Comparison of ENCODE assay signal across 24 cellular contexts in the genomic region with DNA sequence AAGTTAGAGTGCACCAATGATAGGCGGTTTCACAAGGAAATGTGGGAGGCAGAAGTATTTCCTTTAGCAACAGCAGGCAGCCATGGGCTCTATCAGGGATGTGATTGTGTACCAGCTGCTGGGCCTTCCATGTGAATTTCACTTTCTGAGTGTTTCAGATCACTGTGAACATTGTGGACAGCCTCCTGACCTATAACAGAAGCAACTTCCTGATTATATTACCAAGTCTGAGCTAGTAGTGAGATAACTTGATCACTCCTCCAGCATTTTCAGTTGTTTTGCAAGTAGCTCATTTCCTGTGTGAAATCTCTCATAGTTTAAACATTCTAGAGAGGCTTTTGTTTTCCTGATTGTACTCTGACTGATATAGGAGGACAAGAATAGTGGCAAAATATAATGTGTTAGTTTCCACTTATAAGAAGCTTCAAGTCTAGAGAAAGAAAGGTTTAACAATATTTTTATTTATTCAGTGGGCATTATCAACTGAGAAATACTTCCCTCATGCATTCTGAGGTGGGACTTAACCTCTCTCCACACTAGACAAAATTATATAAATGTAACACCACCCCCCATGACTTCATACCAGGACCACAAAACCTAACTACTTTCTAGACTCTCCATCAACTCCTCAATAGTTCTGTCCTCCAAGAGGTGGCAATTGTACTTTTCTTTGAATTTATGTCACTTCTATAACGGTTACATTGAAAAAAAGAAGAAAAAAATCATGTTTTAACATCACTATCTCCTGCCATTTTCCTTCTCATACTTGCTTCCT.
DNase-seq lines count a peak whose midpoint lies in the region; ATAC-seq and TF ChIP-seq lines count a peak whose summit lies in the region.
"Had no signal": no experiment of that assay in that cellular context is flagged by ENCODE, and none has a peak within 500 bp of the region (broad histone marks: within the 10 kb centered on the region; RNA-seq: fewer than 3 reads in every experiment).

No MANE protein-coding gene starts in this region.

- H3K4me1 Mint-ChIP-seq in naive thymus-derived CD4-positive, alpha-beta T cell, result peaks cover 0 to 7% (median 0%) of the 10 kb centered on the region in 7 donors
- no peaks in the 10 kb centered on the region for H3K4me1 Mint-ChIP-seq in activated naive CD8-positive, alpha-beta T cell treated with anti-CD3 and anti-CD28 coated beads, Interleukin-2, amount 50 U/mL, for 24 hours
- H3K4me1 Mint-ChIP-seq: IgD-negative memory B cell had no signal

- H3K27ac Mint-ChIP-seq in naive thymus-derived CD4-positive, alpha-beta T cell, result no peak overlapping the region
- no peak overlapping the region for H3K27ac Mint-ChIP-seq in activated naive CD8-positive, alpha-beta T cell treated with anti-CD3 and anti-CD28 coated beads, Interleukin-2, amount 50 U/mL, for 24 hours
- H3K27ac Mint-ChIP-seq: activated naive CD4-positive, alpha-beta T cell treated with anti-CD3 and anti-CD28 coated beads, Interleukin-2, amount 50 U/mL, for 72 hours; activated T-cell treated with anti-CD3 and anti-CD28 coated beads, Interleukin-2, amount 50 U/mL, for 24 hours; IgD-negative memory B cell had no signal

- TF ChIP-seq CTCF in DND-41 (IDR thresholded peaks at IDR 0.05; ENCODE audit: borderline replicate concordance, extremely low read depth, low read length, poor library complexity, severe bottlenecking) (no peak), cardiac fibroblast (IDR thresholded peaks at IDR 0.05; ENCODE audit: low read depth, low read length) (no peak)

- peak overlapping the region; percentile 55 for H2AFZ ChIP-seq in DND-41 (ENCODE audit: low read depth, low read length)

- intact Hi-C loops in naive thymus-derived CD4-positive, alpha-beta T cell (cut with micrococcal nuclease), result no loop called here

- POLR2A ChIA-PET in naive thymus-derived CD4-positive, alpha-beta T cell (lab: Charles Lee), result no interaction called here

- H3K4me3 ChIP-seq in DND-41 (ENCODE audit: low read depth in 1 of 2, low read length in 2 of 2), result no peak overlapping the region
- no peak overlapping the region for H3K4me3 ChIP-seq in cardiac fibroblast (replicated peaks in 1 of 2; ENCODE audit: low read depth in 2 of 2, low read length in 2 of 2)
- H3K4me3 ChIP-seq in naive thymus-derived CD4-positive, alpha-beta T cell (ENCODE audit: low read length), result no peak overlapping the region
- H3K4me3 ChIP-seq: cardiac muscle cell had no signal

- H3K36me3 ChIP-seq in DND-41 (ENCODE audit: insufficient read depth, low read length), result peaks cover 3% of the 10 kb centered on the region; the same call in 1 of the 2 replicates
- no peaks in the 10 kb centered on the region for H3K36me3 ChIP-seq in naive thymus-derived CD4-positive, alpha-beta T cell (ENCODE audit: control insufficient read depth in 2 of 3, insufficient read depth in 3 of 3, low read length in 3 of 3)
- H3K36me3 ChIP-seq: cardiac muscle cell had no signal

- no peaks in the 10 kb centered on the region for H4K20me1 ChIP-seq in DND-41 (ENCODE audit: insufficient read depth, low read length)

- H3K4me1 ChIP-seq in DND-41 (ENCODE audit: insufficient read depth, low read length), result peaks cover 11% of the 10 kb centered on the region
- H3K4me1 ChIP-seq in naive thymus-derived CD4-positive, alpha-beta T cell (ENCODE audit: control insufficient read depth in 2 of 2, insufficient read depth in 2 of 2, low read length in 2 of 2), result no peaks in the 10 kb centered on the region

- no peaks in the 10 kb centered on the region for H3K36me3 Mint-ChIP-seq in naive thymus-derived CD4-positive, alpha-beta T cell
- no peaks in the 10 kb centered on the region for H3K36me3 Mint-ChIP-seq in activated naive CD8-positive, alpha-beta T cell treated with anti-CD3 and anti-CD28 coated beads, Interleukin-2, amount 50 U/mL, for 24 hours (ENCODE audit: low read depth)
- H3K36me3 Mint-ChIP-seq: IgD-negative memory B cell had no signal

- peaks cover 0 to 36% (median 8%) of the 10 kb centered on the region in 11 donors for H3K9me3 Mint-ChIP-seq in naive thymus-derived CD4-positive, alpha-beta T cell
- peaks cover 24% of the 10 kb centered on the region for H3K9me3 Mint-ChIP-seq in activated naive CD8-positive, alpha-beta T cell treated with anti-CD3 and anti-CD28 coated beads, Interleukin-2, amount 50 U/mL, for 24 hours

- peak overlapping the region; percentile 54 for H3K27ac ChIP-seq in DND-41 (ENCODE audit: low read length)
- H3K27ac ChIP-seq in naive thymus-derived CD4-positive, alpha-beta T cell (ENCODE audit: low read depth, low read length), result no peak overlapping the region
- H3K27ac ChIP-seq: cardiac muscle cell, VCaP had no signal

- H3K27me3 ChIP-seq in DND-41 (ENCODE audit: insufficient read depth, low read length, poor library complexity), result no peaks in the 10 kb centered on the region
- no peaks in the 10 kb centered on the region for H3K27me3 ChIP-seq in naive thymus-derived CD4-positive, alpha-beta T cell (ENCODE audit: control insufficient read depth in 2 of 2, insufficient read depth in 2 of 2, low read length in 2 of 2)
- H3K27me3 ChIP-seq: cardiac muscle cell had no signal

- H3K4me3 Mint-ChIP-seq in naive thymus-derived CD4-positive, alpha-beta T cell, result peak overlapping the region in 1 of 10 donors; percentile 9
- no peak overlapping the region for H3K4me3 Mint-ChIP-seq in activated naive CD8-positive, alpha-beta T cell treated with anti-CD3 and anti-CD28 coated beads, Interleukin-2, amount 50 U/mL, for 24 hours
- H3K4me3 Mint-ChIP-seq: activated T-cell treated with anti-CD3 and anti-CD28 coated beads, Interleukin-2, amount 50 U/mL, for 24 hours; IgD-negative memory B cell had no signal

- H3K9ac ChIP-seq in DND-41 (ENCODE audit: low read depth, low read length), result no peak overlapping the region

- H3K27me3 Mint-ChIP-seq in naive thymus-derived CD4-positive, alpha-beta T cell, result no peaks in the 10 kb centered on the region
- H3K27me3 Mint-ChIP-seq in activated naive CD8-positive, alpha-beta T cell treated with anti-CD3 and anti-CD28 coated beads, Interleukin-2, amount 50 U/mL, for 24 hours, result no peaks in the 10 kb centered on the region
- H3K27me3 Mint-ChIP-seq: activated T-cell treated with anti-CD3 and anti-CD28 coated beads, Interleukin-2, amount 50 U/mL, for 24 hours; IgD-negative memory B cell had no signal

- DNase-seq in DND-41 (no peak), NCI-H226 (peak; percentile 91), cardiac fibroblast (ENCODE audit: low read depth in 2 of 2) (peak; percentile 36 to 84), NOMO-1 treated with DMSO at 0.1 percent for 48 hours (lab: John Stamatoyannopoulos, UW; ENCODE audit: unreplicated experiment) (no peak)
- no peak for DNase-seq in naive thymus-derived CD4-positive, alpha-beta T cell
- DNase-seq in activated naive CD8-positive, alpha-beta T cell treated with anti-CD3 and anti-CD28 coated beads, Interleukin-2, amount 50 U/mL, for 24 hours, result no peak
- DNase-seq: activated CD4-positive, alpha-beta T cell treated with anti-CD3 and anti-CD28 coated beads, Interleukin-2, amount 50 U/mL, for 4 hours; activated T-cell treated with anti-CD3 and anti-CD28 coated beads, Interleukin-2, amount 50 U/mL, for 24 hours; effector CD8-positive, alpha-beta T cell; GDM1; hippocampal formation; kidney glomerular epithelial cell; midbrain; NCI-H1092; NCI-H69; right cardiac atrium; stimulated activated CD4-positive, alpha-beta T cell treated with anti-CD3 and anti-CD28 coated beads, Interleukin-2, amount 100 ng/mL, for 48 hours had no signal

- H3K9me3 ChIP-seq in DND-41 (ENCODE audit: insufficient read depth, low read length, severe bottlenecking), result peaks cover 25% of the 10 kb centered on the region
- no peaks in the 10 kb centered on the region for H3K9me3 ChIP-seq in naive thymus-derived CD4-positive, alpha-beta T cell (ENCODE audit: control insufficient read depth in 2 of 3, low read length in 3 of 3)

- no peaks in the 10 kb centered on the region for H3K79me2 ChIP-seq in DND-41 (ENCODE audit: insufficient read depth, low read length)

- no peak overlapping the region for H3K4me2 ChIP-seq in DND-41 (ENCODE audit: insufficient read depth, low read length)

- ATAC-seq in DND-41 (ENCODE audit: insufficient read depth, low read depth) (peak; percentile 45; the same call in 2 of the 3 replicates), GM21576 (IDR thresholded peaks at IDR 0.05; ENCODE audit: unreplicated experiment) (no peak), GM18519 (IDR thresholded peaks at IDR 0.05; ENCODE audit: low FRiP score, unreplicated experiment) (no peak)
- ATAC-seq in naive thymus-derived CD4-positive, alpha-beta T cell, result peak; percentile 44
- ATAC-seq in activated naive CD8-positive, alpha-beta T cell treated with anti-CD3 and anti-CD28 coated beads, Interleukin-2, amount 50 U/mL, for 24 hours, result no peak
- ATAC-seq: activated naive CD4-positive, alpha-beta T cell treated with anti-CD3 and anti-CD28 coated beads, Interleukin-2, amount 50 U/mL, for 72 hours; Panc1; right cardiac atrium had no signal

- CTCF ChIA-PET in naive thymus-derived CD4-positive, alpha-beta T cell (lab: Charles Lee), result no interaction called here

Comparison
In these comparisons a context has a peak if more than half of its experiments do, and no peak if none do; other contexts are left out.
1. ATAC-seq: peak in DND-41 (single experiment) and naive thymus-derived CD4-positive, alpha-beta T cell (single experiment); none in activated naive CD8-positive, alpha-beta T cell treated with anti-CD3 and anti-CD28 coated beads, Interleukin-2, amount 50 U/mL, for 24 hours (single experiment), GM21576 (single experiment) and GM18519 (single experiment).
2. DNase-seq: peak in NCI-H226 (single experiment) and cardiac fibroblast (2 of 2); none in DND-41 (single experiment), naive thymus-derived CD4-positive, alpha-beta T cell (0 of 9), NOMO-1 treated with DMSO at 0.1 percent for 48 hours (single experiment) and activated naive CD8-positive, alpha-beta T cell treated with anti-CD3 and anti-CD28 coated beads, Interleukin-2, amount 50 U/mL, for 24 hours (single experiment).